ENCODE assay signal across 9 cellular contexts in genomic region chr1:12475158-12475934, GRCh38.
DNase-seq lines count a peak whose midpoint lies in the region; ATAC-seq and TF ChIP-seq lines count a peak whose summit lies in the region.
"Had no signal": no experiment of that assay in that cellular context is flagged by ENCODE, and none has a peak within 500 bp of the region (broad histone marks: within the 10 kb centered on the region; RNA-seq: fewer than 3 reads in every experiment).

No MANE protein-coding gene starts in this region.

- no peak for TF ChIP-seq CTCF in PC-9 (conservative IDR thresholded peaks at IDR 0.05)
- no peak for TF ChIP-seq CTCF in heart left ventricle (IDR thresholded peaks at IDR 0.05)
- no peak for TF ChIP-seq CTCF in gastrocnemius medialis (IDR thresholded peaks at IDR 0.05 in 4 of 5, conservative IDR thresholded peaks at IDR 0.05 in 1 of 5)
- no peak for TF ChIP-seq CTCF in GM13977 (IDR thresholded peaks at IDR 0.05; ENCODE audit: extremely low read depth, insufficient read depth, missing control alignments)

- H3K9me3 ChIP-seq in PC-9 (ENCODE audit: insufficient read depth, low read depth) (peaks cover 15% of the 10 kb centered on the region; the same call in 1 of the 2 replicates), heart left ventricle (no peaks in the 10 kb centered on the region), gastrocnemius medialis (no peaks in the 10 kb centered on the region)

- intact Hi-C loops in PC-9 (cut with micrococcal nuclease; ENCODE audit: unreplicated experiment) (loop anchor here (5.0 kb wide), 1 partner anchor 68 kb away; no protein-coding TSS in a partner anchor), heart left ventricle (cut with DNase I) (loop anchor here in 9 of 10 donors (5.0 to 10.0 kb wide), 7 partner anchors 38 to 142 kb away; partner anchors contain the start of gene DHRS3 (in 5 of the 9)), gastrocnemius medialis (cut with DNase I; ENCODE audit: low total_unique reads) (no loop called here)

- POLR2A ChIA-PET in PC-9 (lab: Charles Lee; ENCODE audit: unreplicated experiment), result interaction anchor here (0.5 to 0.7 kb wide), 3 partner anchors 18 to 148 kb away, joined by 4 to 14 read pairs (median 10); partner anchors contain the start of gene DHRS3

- H2AFZ ChIP-seq in PC-9, result no peak overlapping the region

- no peaks in the 10 kb centered on the region for H3K27me3 ChIP-seq in PC-9 (ENCODE audit: insufficient read depth, low read depth)
- no peaks in the 10 kb centered on the region for H3K27me3 ChIP-seq in heart left ventricle
- H3K27me3 ChIP-seq in gastrocnemius medialis, result no peaks in the 10 kb centered on the region

- H3K4me1 ChIP-seq in PC-9 (replicated peaks; ENCODE audit: insufficient read depth) (peaks cover 56% of the 10 kb centered on the region), heart left ventricle (peaks cover 14 to 98% (median 82%) of the 10 kb centered on the region in 12 donors), gastrocnemius medialis (peaks cover 78 to 99% of the 10 kb centered on the region in 2 donors)

- H3K4me2 ChIP-seq in PC-9, result no peak overlapping the region

- CTCF ChIA-PET in PC-9 (lab: Charles Lee), result interaction anchor here (1.2 kb wide), 1 partner anchor 144 kb away, joined by 7 read pairs; no protein-coding TSS in a partner anchor

- H3K27ac ChIP-seq in PC-9, result peak overlapping the region; percentile 96; the same call in 1 of the 2 replicates
- H3K27ac ChIP-seq in heart left ventricle, result peak overlapping the region in 11 of 12 donors; percentile 24 to 86 (median 75)
- H3K27ac ChIP-seq in gastrocnemius medialis, result peak overlapping the region; percentile 72 to 88 (median 82)

- H4K20me1 ChIP-seq in PC-9 (ENCODE audit: insufficient read depth), result no peaks in the 10 kb centered on the region

- TF ChIP-seq POLR2A in heart left ventricle (IDR thresholded peaks at IDR 0.05) (no peak), gastrocnemius medialis (IDR thresholded peaks at IDR 0.05) (no peak)

- ATAC-seq in heart left ventricle, result peak in 3 of 4 donors; percentile 12 to 27 (median 16)
- peak in 1 of 2 donors; percentile 45 for ATAC-seq in gastrocnemius medialis
- no peak for ATAC-seq in GM21390 (IDR thresholded peaks at IDR 0.05; ENCODE audit: unreplicated experiment)

- H3F3A ChIP-seq in PC-9 (ENCODE audit: insufficient read depth, low read depth), result peaks cover 45% of the 10 kb centered on the region

- H3K36me3 ChIP-seq in PC-9 (ENCODE audit: low read depth) (peaks cover 3% of the 10 kb centered on the region; the same call in 1 of the 2 replicates), heart left ventricle (peaks cover 0 to 6% (median 0%) of the 10 kb centered on the region in 9 donors), gastrocnemius medialis (no peaks in the 10 kb centered on the region)

- WGBS in heart left ventricle, 4 donors, result 28 to 41% (median 35%) methylated on average over 4 of the region's 4 CpGs

- H3K79me2 ChIP-seq in PC-9 (ENCODE audit: low read depth), result no peaks in the 10 kb centered on the region

- no peak overlapping the region for H3K4me3 ChIP-seq in PC-9
- no peak overlapping the region for H3K4me3 ChIP-seq in heart left ventricle
- no peak overlapping the region for H3K4me3 ChIP-seq in gastrocnemius medialis

- in situ Hi-C loops in gastrocnemius medialis (cut with MboI; ENCODE audit: low sequenced_read_pairs in 4 of 4) (no loop called here), GM13977 (cut with MboI; ENCODE audit: low pct_unique_long_range_greater_than_20kb, low sequenced_read_pairs, unreplicated experiment) (no loop called here)

- DNase-seq in ELR (ENCODE audit: low read depth) (peak; percentile 15), PC-9 (peak in 1 of 2 experiments; percentile 71), heart left ventricle (peak in 1 of 5 donors; percentile 39), gastrocnemius medialis (peak; percentile 49 to 75), epidermal melanocyte (ENCODE audit: insufficient read length, low spot score) (no peak), hepatic stellate cell (ENCODE audit: low spot score) (no peak), GM13977 (ENCODE audit: low spot score) (no peak)
- DNase-seq: foreskin melanocyte had no signal

- BruUV-seq in PC-9 (replicated peaks; lab: Mats Ljungman, UMichigan), result no TSS peak

- no peaks in the 10 kb centered on the region for H3K9me2 ChIP-seq in PC-9 (ENCODE audit: insufficient read depth)

Comparison
In these comparisons a context has a peak if more than half of its experiments do, and no peak if none do; other contexts are left out.
1. DNase-seq: peak in ELR (single experiment) and gastrocnemius medialis (2 of 2); none in epidermal melanocyte (single experiment), hepatic stellate cell (single experiment) and GM13977 (single experiment).
2. Peak in every context shown above with its lines, with median percentiles within 50 percentile points of each other: H3K27ac ChIP-seq.